In the genomic region with DNA sequence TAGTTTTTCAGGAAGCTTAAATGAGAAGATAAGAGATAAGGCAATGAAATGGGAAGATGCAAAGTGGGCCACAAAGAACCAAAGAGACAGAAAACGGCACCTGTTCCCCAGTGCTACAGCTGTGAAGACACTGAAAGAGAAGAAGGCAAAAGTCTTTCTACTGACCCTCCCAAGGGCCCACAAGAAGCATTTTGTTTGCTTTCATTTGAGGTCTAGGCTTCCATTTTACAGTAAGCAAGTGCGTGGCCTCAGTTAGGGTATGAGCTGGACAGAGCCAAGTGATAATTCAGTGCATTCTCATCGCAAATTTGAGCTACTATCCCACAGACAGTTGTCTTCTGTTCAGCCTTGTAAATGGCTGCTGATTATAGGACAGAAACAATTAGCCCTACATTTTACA, we compare ENCODE assay signal across 1 cellular context.
TF ChIP-seq lines count a peak whose summit lies in the region.

No MANE protein-coding gene starts in this region.

TF ChIP-seq in SK-N-SH treated with all-trans-retinoic acid at 6 μM for 48 hours, 23 proteins besides CTCF, POLR2A, EP300 and RAD21 (continued from another document):
- TF ChIP-seq, protein P1, sequence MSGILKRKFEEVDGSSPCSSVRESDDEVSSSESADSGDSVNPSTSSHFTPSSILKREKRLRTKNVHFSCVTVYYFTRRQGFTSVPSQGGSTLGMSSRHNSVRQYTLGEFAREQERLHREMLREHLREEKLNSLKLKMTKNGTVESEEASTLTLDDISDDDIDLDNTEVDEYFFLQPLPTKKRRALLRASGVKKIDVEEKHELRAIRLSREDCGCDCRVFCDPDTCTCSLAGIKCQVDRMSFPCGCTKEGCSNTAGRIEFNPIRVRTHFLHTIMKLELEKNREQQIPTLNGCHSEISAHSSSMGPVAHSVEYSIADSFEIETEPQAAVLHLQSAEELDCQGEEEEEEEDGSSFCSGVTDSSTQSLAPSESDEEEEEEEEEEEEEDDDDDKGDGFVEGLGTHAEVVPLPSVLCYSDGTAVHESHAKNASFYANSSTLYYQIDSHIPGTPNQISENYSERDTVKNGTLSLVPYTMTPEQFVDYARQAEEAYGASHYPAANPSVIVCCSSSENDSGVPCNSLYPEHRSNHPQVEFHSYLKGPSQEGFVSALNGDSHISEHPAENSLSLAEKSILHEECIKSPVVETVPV (CRISPR knock-in tag; IDR thresholded peaks at IDR 0.05) = no peak
- no peak for TF ChIP-seq ARNTL (CRISPR knock-in tag; IDR thresholded peaks at IDR 0.05; ENCODE audit: borderline replicate concordance, low read depth)
- TF ChIP-seq ESRRG (CRISPR knock-in tag; IDR thresholded peaks at IDR 0.05) = no peak
- TF ChIP-seq SNAI2 (CRISPR knock-in tag; IDR thresholded peaks at IDR 0.05) = no peak
